Comparison of ENCODE assay signal across 14 cellular contexts in the genomic region with DNA sequence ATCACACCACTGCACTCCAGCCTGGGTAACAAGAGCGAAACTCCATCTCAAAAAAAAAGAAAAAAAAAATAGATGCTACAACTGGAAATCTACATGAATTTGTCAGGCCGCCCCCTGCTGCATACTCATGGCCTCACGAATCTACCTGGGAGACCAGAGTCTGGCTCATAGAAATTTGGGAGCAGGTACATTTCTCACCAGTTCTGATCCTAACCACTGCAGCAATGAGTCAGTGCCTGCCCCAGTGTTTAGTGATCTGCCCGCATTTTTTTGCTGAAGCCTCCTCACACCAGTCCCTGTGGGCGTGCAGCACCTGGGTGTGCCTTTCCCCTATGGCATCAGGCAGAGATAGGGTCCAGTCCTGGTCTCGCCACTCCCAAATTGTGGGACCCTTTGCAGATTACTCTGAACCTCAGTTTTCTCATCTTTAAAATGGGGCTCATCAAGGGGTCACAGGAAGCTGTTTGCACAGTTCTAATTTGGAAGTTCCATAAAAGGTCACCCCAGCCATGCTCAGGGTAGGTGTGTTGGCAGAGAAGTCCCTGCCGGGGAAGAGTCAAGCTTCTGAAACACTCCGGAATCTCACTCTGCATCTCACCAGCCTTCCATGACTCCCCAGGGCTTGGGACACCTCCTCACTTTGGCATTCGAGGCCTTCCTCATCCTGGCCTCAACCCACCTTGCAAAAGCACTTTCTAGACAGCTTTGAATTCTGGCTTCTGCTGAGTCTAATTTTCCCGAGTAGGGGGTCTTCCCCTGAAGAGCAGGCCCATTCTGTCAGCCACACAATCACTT. TPM values are rescaled to one million over a fixed set of nuclear protein-coding genes. Genes with fewer than 3 reads are reported as not detected.
A peak's percentile ranks its signal among the peaks of the same experiment; 100 is the strongest.
DNase-seq lines count a peak whose midpoint lies in the region; TF ChIP-seq lines count a peak whose summit lies in the region.
"Had no signal": no experiment of that assay in that cellular context is flagged by ENCODE, and none has a peak within 500 bp of the region (broad histone marks: within the 10 kb centered on the region; RNA-seq: fewer than 3 reads in every experiment).

No MANE protein-coding gene starts in this region.

- H2BK12ac ChIP-seq in trophoblast cell (ENCODE audit: low read length), result peak overlapping the region; percentile 12

- H4K91ac ChIP-seq in trophoblast cell (ENCODE audit: low read depth, low read length), result no peak overlapping the region

- peak overlapping the region; percentile 26 for H2BK5ac ChIP-seq in trophoblast cell (ENCODE audit: low read depth, low read length, poor library complexity)

- H3K27me3 Mint-ChIP-seq in Calu3 (ENCODE audit: unreplicated experiment), result no peaks in the 10 kb centered on the region

- no peak overlapping the region for H3K4me3 ChIP-seq in NT2/D1 (ENCODE audit: insufficient read length, low read depth)
- H3K4me3 ChIP-seq in epithelial cell of esophagus (ENCODE audit: low read length), result no peak overlapping the region
- no peak overlapping the region for H3K4me3 ChIP-seq in trophoblast cell (ENCODE audit: low read depth, low read length)

- H3K79me2 ChIP-seq in trophoblast cell (ENCODE audit: control insufficient read depth, insufficient read depth, low read length, poor library complexity), result peaks cover 2% of the 10 kb centered on the region

- intact Hi-C loops in Calu3 (cut with micrococcal nuclease; ENCODE audit: unreplicated experiment), result loop anchor here (5.0 kb wide), 2 partner anchors 145 to 200 kb away; a partner anchor contains a TSS

- H3K9me3 ChIP-seq in NT2/D1 (ENCODE audit: insufficient read depth, low read length) (no peaks in the 10 kb centered on the region), trophoblast cell (ENCODE audit: insufficient read depth, low read depth, low read length) (no peaks in the 10 kb centered on the region)

- H3K9ac ChIP-seq in NT2/D1 (ENCODE audit: insufficient read length, low read depth) (peak overlapping the region; percentile 56), trophoblast cell (ENCODE audit: low read length) (no peak overlapping the region)

- no peaks in the 10 kb centered on the region for H3K36me3 ChIP-seq in NT2/D1 (ENCODE audit: insufficient read depth, insufficient read length, low read length)
- no peaks in the 10 kb centered on the region for H3K36me3 ChIP-seq in trophoblast cell (ENCODE audit: control insufficient read depth in 1 of 2, insufficient read depth in 2 of 2, low read length in 2 of 2)

- H3K4me1 Mint-ChIP-seq in Calu3 (ENCODE audit: low read depth, unreplicated experiment), result peaks cover 44% of the 10 kb centered on the region

- DNase-seq in Calu3 (no peak), NT2/D1 (ENCODE audit: low read depth, low spot score) (no peak), epithelial cell of esophagus (ENCODE audit: low read depth) (peak; percentile 79), trophoblast cell (peak; percentile 87 to 90), GDM1 (lab: John Stamatoyannopoulos, UW) (no peak), RPMI8226 (no peak), NCI-H1105 (lab: John Stamatoyannopoulos, UW) (no peak), cortex of kidney (lab: John Stamatoyannopoulos, UW) (no peak)
- DNase-seq: effector memory CD4-positive, alpha-beta T cell; stimulated activated CD4-positive, alpha-beta T cell treated with anti-CD3 and anti-CD28 coated beads, Interleukin-1b, Interleukin-23, amount 100 ng/mL, for 48 hours had no signal

- no CpG with 5 or more reads among the region's 10 CpGs for WGBS in trophoblast cell (ENCODE audit: extremely low coverage, insufficient coverage, insufficient read length)

- peak overlapping the region; percentile 26 for H4K8ac ChIP-seq in trophoblast cell (ENCODE audit: low read depth, low read length)

- no peak overlapping the region for H3K23ac ChIP-seq in trophoblast cell (ENCODE audit: low read length)

- peak overlapping the region; percentile 54 for H3K27ac Mint-ChIP-seq in Calu3 (ENCODE audit: unreplicated experiment)
- H3K27ac Mint-ChIP-seq: activated T-helper 2 cell treated with anti-CD3 and anti-CD28 coated beads, Interferon-gamma antibody, Interleukin-2, Interleukin-4, amounts not matched to agents 10 μg/mL and 5 μg/mL and 100 μg/mL, durations not matched to agents 14 hours and 24 hours and 36 hours had no signal

- H3K27me3 ChIP-seq in NT2/D1 (ENCODE audit: insufficient read depth, insufficient read length) (no peaks in the 10 kb centered on the region), trophoblast cell (ENCODE audit: insufficient read depth, low read length) (no peaks in the 10 kb centered on the region)

- H3K4me3 Mint-ChIP-seq in Calu3 (ENCODE audit: low read depth, unreplicated experiment), result no peak overlapping the region

- peak overlapping the region; percentile 75 for H3K27ac ChIP-seq in trophoblast cell (ENCODE audit: low read depth, low read length)

- no TSS peak for BruUV-seq in Calu3 (replicated peaks; lab: Mats Ljungman, UMichigan)

- CTCF ChIA-PET in Calu3 (lab: Charles Lee), result no interaction called here

- no peak for TF ChIP-seq CTCF in Calu3 (IDR thresholded peaks at IDR 0.05; ENCODE audit: unreplicated experiment)
- no peak for TF ChIP-seq CTCF in epithelial cell of esophagus (IDR thresholded peaks at IDR 0.05; ENCODE audit: insufficient read depth, low read depth, low read length, missing control alignments)

- H3K14ac ChIP-seq in trophoblast cell (ENCODE audit: low read length), result no peak overlapping the region

- peaks cover 28% of the 10 kb centered on the region for H3K36me3 Mint-ChIP-seq in Calu3 (ENCODE audit: insufficient read depth, unreplicated experiment)

- peaks cover 29% of the 10 kb centered on the region for H3K79me1 ChIP-seq in trophoblast cell (ENCODE audit: low read length)

- H3K4me1 ChIP-seq in NT2/D1 (ENCODE audit: insufficient read depth, insufficient read length), result peaks cover 29% of the 10 kb centered on the region
- H3K4me1 ChIP-seq in trophoblast cell (ENCODE audit: control insufficient read depth in 1 of 2, insufficient read depth in 2 of 2, low read length in 2 of 2), result peaks cover 32 to 47% of the 10 kb centered on the region in 2 experiments

- peak overlapping the region; percentile 36 for H3K4me2 ChIP-seq in trophoblast cell (ENCODE audit: low read length)

- no peak overlapping the region for H2AK5ac ChIP-seq in trophoblast cell (ENCODE audit: low read length)

- H2BK120ac ChIP-seq in trophoblast cell (ENCODE audit: insufficient read depth, low read length, poor library complexity), result no peak overlapping the region

- no peaks in the 10 kb centered on the region for H3K9me3 Mint-ChIP-seq in Calu3 (ENCODE audit: low read depth, unreplicated experiment)
- H3K9me3 Mint-ChIP-seq: activated T-helper 2 cell treated with anti-CD3 and anti-CD28 coated beads, Interferon-gamma antibody, Interleukin-2, Interleukin-4, amounts not matched to agents 10 μg/mL and 5 μg/mL and 100 μg/mL, durations not matched to agents 14 hours and 24 hours and 36 hours had no signal

- no peak overlapping the region for H2AFZ ChIP-seq in trophoblast cell (ENCODE audit: insufficient read depth, low read length, poor library complexity)

- no peak overlapping the region for H4K12ac ChIP-seq in trophoblast cell (ENCODE audit: low read depth, low read length)

- H3K18ac ChIP-seq in trophoblast cell (ENCODE audit: low read length), result no peak overlapping the region

- no peak overlapping the region for H3K4ac ChIP-seq in trophoblast cell (ENCODE audit: low read depth, low read length)

RNA-seq across cellular contexts. Expression of a gene that starts 39.3 kb away (rescaled TPM):
- total RNA-seq in Calu3 (2022), result not detected in 2 replicates
- polyA plus RNA-seq in trophoblast cell (2013), result 0.05 and 0.08 TPM in 2 replicates
- total RNA-seq: activated T-helper 2 cell treated with anti-CD3 and anti-CD28 coated beads, Interferon-gamma antibody, Interleukin-2, Interleukin-4, amounts not matched to agents 10 μg/mL and 5 μg/mL and 100 μg/mL, durations not matched to agents 14 hours and 24 hours and 36 hours; H7; T-helper 1 cell treated with Interleukin-12 subunit alpha and Interleukin-12 subunit beta and Interleukin-4 antibody, amounts not matched to agents 30 ng/mL and 1 ng/mL, for 36 hours; ureter had no signal

Comparison
In these comparisons a context has a peak if more than half of its experiments do, and no peak if none do; other contexts are left out.
1. DNase-seq: peak in epithelial cell of esophagus (single experiment) and trophoblast cell (2 of 2); none in Calu3 (single experiment), NT2/D1 (single experiment), GDM1 (single experiment), RPMI8226 (single experiment), NCI-H1105 (single experiment) and cortex of kidney (single experiment).